Comparison of ENCODE assay signal across 8 cellular contexts in the genomic region with DNA sequence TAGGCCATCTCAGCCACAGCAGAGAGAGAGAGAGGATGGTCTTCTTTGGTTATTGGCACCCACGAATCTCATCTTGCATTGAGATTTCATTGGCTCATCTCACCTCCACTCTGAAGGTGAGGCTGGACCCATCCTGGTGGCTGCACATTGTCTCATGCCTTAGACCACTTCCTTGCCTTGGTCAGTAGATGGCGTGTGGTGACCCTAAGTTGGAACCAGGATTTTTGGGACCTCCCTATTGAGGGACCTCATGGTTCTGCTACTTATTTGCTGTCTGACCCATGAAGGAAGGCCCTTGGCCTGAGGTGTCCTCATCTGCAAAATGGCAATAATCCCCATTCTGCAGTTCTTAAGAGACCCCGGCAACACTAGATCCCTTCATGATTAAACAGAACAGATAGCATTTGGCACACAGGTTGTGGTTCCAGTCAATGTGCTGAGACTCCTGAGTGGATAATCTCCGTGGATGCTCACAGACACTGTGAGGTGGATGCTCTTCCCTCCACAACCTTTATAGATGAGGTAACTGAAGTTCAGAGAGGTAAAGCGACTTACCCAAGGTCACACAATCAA.
DNase-seq lines count a peak whose midpoint lies in the region; ATAC-seq and TF ChIP-seq lines count a peak whose summit lies in the region.

No MANE protein-coding gene starts in this region.

- peak; percentile 76 for TF ChIP-seq CTCF in GM06990 (IDR thresholded peaks at IDR 0.05; ENCODE audit: insufficient read depth, low read length, poor library complexity, severe bottlenecking)

- peak; percentile 40 for DNase-seq in AG08395 (ENCODE audit: low spot score)
- DNase-seq in GM06990 (ENCODE audit: extremely low read depth, insufficient read length) = no peak
- DNase-seq in NCI-H69 (lab: John Stamatoyannopoulos, UW) = peak; percentile 53
- DNase-seq in epidermal melanocyte (ENCODE audit: insufficient read length, low spot score) = peak; percentile 42
- peak; percentile 12 for DNase-seq in retina
- DNase-seq in stimulated activated CD4-positive, alpha-beta T cell treated with anti-CD3 and anti-CD28 coated beads, Interleukin-12 subunit alpha, Interleukin-12 subunit beta, amount 100 ng/mL, for 4 hours = no peak

- ATAC-seq in HG03039 (IDR thresholded peaks at IDR 0.05; ENCODE audit: unreplicated experiment) = no peak
- no peak for ATAC-seq in GM18502 (IDR thresholded peaks at IDR 0.05; ENCODE audit: poor library complexity, unreplicated experiment)

- no peak overlapping the region for H3K4me3 ChIP-seq in GM06990 (replicated peaks; ENCODE audit: low read depth, low read length)

- H3K27me3 ChIP-seq in GM06990 (replicated peaks; ENCODE audit: control insufficient read depth, insufficient read depth, low read length) = no peaks in the 10 kb centered on the region; the same call in 1 of the 2 replicates

- H3K36me3 ChIP-seq in GM06990 (ENCODE audit: control insufficient read depth, insufficient read depth, low read length) = no peaks in the 10 kb centered on the region

Comparison
In these comparisons a context has a peak if more than half of its experiments do, and no peak if none do; other contexts are left out.
1. DNase-seq: peak in AG08395 (single experiment), NCI-H69 (single experiment), epidermal melanocyte (single experiment) and retina (single experiment); none in GM06990 (single experiment) and stimulated activated CD4-positive, alpha-beta T cell treated with anti-CD3 and anti-CD28 coated beads, Interleukin-12 subunit alpha, Interleukin-12 subunit beta, amount 100 ng/mL, for 4 hours (single experiment).